In the genomic region with DNA sequence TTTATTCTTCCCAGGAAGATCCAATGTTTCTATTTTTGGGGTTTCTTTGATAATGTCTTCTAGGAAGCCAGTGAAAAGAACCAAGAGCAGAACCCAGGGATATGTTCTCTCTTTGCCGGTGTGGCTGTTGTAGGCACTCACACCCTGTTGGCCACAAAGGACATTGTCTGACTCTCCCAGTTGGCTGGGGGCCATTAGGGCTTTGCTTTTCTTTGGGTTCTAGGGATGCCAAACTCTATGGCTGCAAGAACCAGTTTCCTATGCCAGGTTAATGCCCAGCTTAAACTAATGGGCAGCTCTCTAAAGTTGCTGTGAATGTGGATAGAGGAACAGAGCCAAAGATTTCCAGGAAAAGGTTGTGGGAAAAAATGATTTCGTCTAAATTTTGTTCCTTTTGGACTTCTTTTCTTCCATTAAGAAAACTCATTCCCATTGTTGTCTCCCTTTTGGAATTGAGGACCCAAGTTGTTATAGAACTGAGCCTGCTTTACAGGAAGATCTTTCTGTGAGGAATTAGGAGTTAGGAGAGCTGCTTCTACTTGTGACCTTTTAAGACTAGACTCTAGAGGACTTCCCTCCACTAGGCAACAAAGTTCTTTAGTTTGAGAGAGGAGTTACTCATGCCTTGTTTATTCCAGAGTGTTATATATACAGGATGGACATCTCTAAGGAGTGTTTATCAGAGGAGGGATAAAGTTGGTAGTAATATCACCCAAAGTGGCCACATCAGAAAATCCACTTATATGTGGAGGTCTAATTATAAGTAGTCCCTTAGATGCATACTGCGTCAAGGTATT, we compare ENCODE assay signal across 1 cellular context.
TF ChIP-seq lines count a peak whose summit lies in the region.

No MANE protein-coding gene starts in this region.

TF ChIP-seq in endothelial cell of umbilical vein, 7 proteins besides CTCF, POLR2A, EP300 and RAD21:
- TF ChIP-seq, protein P1, sequence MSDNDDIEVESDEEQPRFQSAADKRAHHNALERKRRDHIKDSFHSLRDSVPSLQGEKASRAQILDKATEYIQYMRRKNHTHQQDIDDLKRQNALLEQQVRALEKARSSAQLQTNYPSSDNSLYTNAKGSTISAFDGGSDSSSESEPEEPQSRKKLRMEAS (IDR thresholded peaks at IDR 0.05; ENCODE audit: insufficient read depth, insufficient read length) = no peak
- TF ChIP-seq POLR2AphosphoS5 (IDR thresholded peaks at IDR 0.05; ENCODE audit: insufficient read depth, low read depth, low read length) = no peak
- no peak for TF ChIP-seq JUN (IDR thresholded peaks at IDR 0.05; ENCODE audit: borderline replicate concordance, insufficient read depth, insufficient read length, low read depth)
- no peak for TF ChIP-seq FOS (IDR thresholded peaks at IDR 0.05; ENCODE audit: borderline replicate concordance, insufficient read depth, low read length)
- no peak for TF ChIP-seq EZH2 (IDR thresholded peaks at IDR 0.05; ENCODE audit: borderline replicate concordance, low read depth, low read length, severe bottlenecking)
- TF ChIP-seq GATA2 (IDR thresholded peaks at IDR 0.05; ENCODE audit: insufficient read depth, insufficient read length, low read depth, low read length) = no peak
TF ChIP-seq in endothelial cell of umbilical vein: peak in this region for 0.
